Comparison of ENCODE assay signal across 2 cellular contexts in genomic region chr11:108498816-108499408, GRCh38.
TF ChIP-seq lines count a peak whose summit lies in the region.

No MANE protein-coding gene starts in this region.

TF ChIP-seq in GM12878, 131 proteins besides CTCF, POLR2A, EP300 and RAD21:
- TF ChIP-seq ATF2 (IDR thresholded peaks at IDR 0.05; ENCODE audit: low read length) (no peak), IKZF2 (IDR thresholded peaks at IDR 0.05) (peak in 1 of 2 experiments; percentile 2; a peak in 1 of 4 replicates), BHLHE40 (IDR thresholded peaks at IDR 0.05; ENCODE audit: borderline replicate concordance in 1 of 2, low read depth in 2 of 2, low read length in 1 of 2) (no peak), MLLT1 (IDR thresholded peaks at IDR 0.05) (0 out of 2 replicates have a peak, but pooled peaks have one; percentile 75), CBX5 (IDR thresholded peaks at IDR 0.05; ENCODE audit: low read depth) (no peak), MXI1 (IDR thresholded peaks at IDR 0.05; ENCODE audit: low read depth, low read length) (no peak), FOXM1 (IDR thresholded peaks at IDR 0.05; ENCODE audit: low read depth, low read length) (no peak)

TF ChIP-seq in HepG2, 621 proteins besides CTCF, POLR2A, EP300 and RAD21:
- no peak for TF ChIP-seq ZNF546 (CRISPR knock-in tag; conservative IDR thresholded peaks at IDR 0.05)
- no peak for TF ChIP-seq CC2D1A (CRISPR knock-in tag; IDR thresholded peaks at IDR 0.05)
- no peak for TF ChIP-seq TFDP2 (CRISPR knock-in tag; IDR thresholded peaks at IDR 0.05)
- TF ChIP-seq TEAD2 (CRISPR knock-in tag; IDR thresholded peaks at IDR 0.05), result no peak
- peak; percentile 46; the same call in 1 of the 2 replicates for TF ChIP-seq ZBTB33 (CRISPR knock-in tag; IDR thresholded peaks at IDR 0.05)
TF ChIP-seq in HepG2: peak in this region for 1.
